ENCODE assay signal across 24 cellular contexts in genomic region chr11:70838198-70838597, GRCh38.
"Had no signal": no experiment of that assay in that cellular context is flagged by ENCODE, and none has a peak within 500 bp of the region (broad histone marks: within the 10 kb centered on the region; RNA-seq: fewer than 3 reads in every experiment).

No MANE protein-coding gene starts in this region.

- H3K27me3 Mint-ChIP-seq: dendritic cell treated with granulocyte-macrophage colony-stimulating factor and Interleukin-4, amounts not matched to agents 40 ng/mL and 50 ng/mL, for 4 days had no signal

- H3K9me3 ChIP-seq: colonic mucosa, esophagus squamous epithelium, gastrocnemius medialis had no signal

- H3K27ac Mint-ChIP-seq: dendritic cell treated with granulocyte-macrophage colony-stimulating factor and Interleukin-4, amounts not matched to agents 40 ng/mL and 50 ng/mL, for 4 days; effector memory CD8-positive, alpha-beta T cell; endodermal cell had no signal

- DNase-seq: colonic mucosa; cortex of kidney; dermis blood vessel endothelial cell; dorsolateral prefrontal cortex; effector CD4-positive, alpha-beta T cell; effector CD8-positive, alpha-beta T cell; effector memory CD4-positive, alpha-beta T cell; effector memory CD8-positive, alpha-beta T cell; endodermal cell; erythroblast; esophagus squamous epithelium; foreskin fibroblast; foreskin keratinocyte; foreskin melanocyte; gastrocnemius medialis; glutamatergic neuron; head of caudate nucleus; heart right ventricle had no signal

- H3K36me3 ChIP-seq: colonic mucosa, esophagus muscularis mucosa, esophagus squamous epithelium, gastrocnemius medialis, gastroesophageal sphincter, heart left ventricle, heart right ventricle had no signal

- H3K9me3 Mint-ChIP-seq: dendritic cell treated with granulocyte-macrophage colony-stimulating factor and Interleukin-4, amounts not matched to agents 40 ng/mL and 50 ng/mL, for 4 days had no signal

- H3K4me1 ChIP-seq: colonic mucosa, esophagus muscularis mucosa, esophagus squamous epithelium, foreskin keratinocyte, gastrocnemius medialis, gastroesophageal sphincter, heart right ventricle had no signal

- H3K27me3 ChIP-seq: colonic mucosa, esophagus muscularis mucosa, esophagus squamous epithelium, foreskin keratinocyte, gastroesophageal sphincter had no signal

- H3K27ac ChIP-seq: colonic mucosa, coronary artery, dorsolateral prefrontal cortex, epithelial cell of prostate, esophagus muscularis mucosa, esophagus squamous epithelium, foreskin keratinocyte, gastrocnemius medialis, gastroesophageal sphincter, heart left ventricle, heart right ventricle had no signal

- H3K4me3 Mint-ChIP-seq: dendritic cell treated with granulocyte-macrophage colony-stimulating factor and Interleukin-4, amounts not matched to agents 40 ng/mL and 50 ng/mL, for 4 days; effector memory CD8-positive, alpha-beta T cell; endodermal cell had no signal

- H3K4me3 ChIP-seq: colonic mucosa, coronary artery, dorsolateral prefrontal cortex, esophagus muscularis mucosa, esophagus squamous epithelium, gastrocnemius medialis, gastroesophageal sphincter, heart left ventricle, heart right ventricle had no signal
